In the genomic region with DNA sequence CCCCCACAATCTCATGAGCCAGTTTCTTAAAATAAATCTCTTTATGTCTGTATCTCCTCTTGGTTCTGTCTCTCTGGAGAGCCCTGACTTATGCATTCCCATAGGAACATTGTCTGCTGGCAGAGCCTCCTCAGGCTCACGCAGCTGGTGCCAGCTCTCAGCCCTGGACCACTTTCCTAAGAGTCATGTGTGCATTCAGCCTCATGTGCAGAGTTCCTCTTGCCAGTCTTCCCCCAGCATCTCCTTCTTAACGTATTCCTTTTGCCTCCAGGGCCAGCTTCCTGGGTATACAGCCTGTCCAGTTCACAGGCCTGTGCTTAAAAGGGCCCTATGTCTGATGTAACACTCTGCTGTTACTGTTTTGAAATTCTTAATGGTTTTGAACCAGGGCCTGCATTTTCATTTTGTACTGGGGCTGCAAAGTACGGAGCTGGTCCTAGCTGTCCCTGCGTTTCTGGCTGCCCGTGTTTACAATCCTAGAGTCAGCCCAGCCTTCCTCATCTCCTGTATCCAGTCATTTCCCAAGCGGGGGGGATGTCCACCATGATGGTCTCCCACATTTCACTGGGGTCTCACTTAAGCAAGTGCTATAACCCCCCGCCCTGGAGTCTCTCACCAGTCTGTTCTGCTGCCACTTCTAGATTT, we compare ENCODE assay signal across 12 cellular contexts. TPM values are rescaled to one million over a fixed set of nuclear protein-coding genes. Genes with fewer than 3 reads are reported as not detected.
DNase-seq lines count a peak whose midpoint lies in the region; ATAC-seq and TF ChIP-seq lines count a peak whose summit lies in the region.
"Had no signal": no experiment of that assay in that cellular context is flagged by ENCODE, and none has a peak within 500 bp of the region (broad histone marks: within the 10 kb centered on the region; RNA-seq: fewer than 3 reads in every experiment).

No MANE protein-coding gene starts in this region.

- H3K27me3 ChIP-seq in adipocyte (replicated peaks; ENCODE audit: control insufficient read depth, insufficient read depth, low read length) = no peaks in the 10 kb centered on the region
- no peaks in the 10 kb centered on the region for H3K27me3 ChIP-seq in tibial artery
- H3K27me3 ChIP-seq in prostate gland (replicated peaks; ENCODE audit: insufficient read depth) = no peaks in the 10 kb centered on the region

- no peak for DNase-seq in activated CD4-positive, alpha-beta T cell treated with anti-CD3 and anti-CD28 coated beads, Interleukin-2, amount 10 ng/mL, durations not matched to agents 24 days and 14 days
- no peak for DNase-seq in activated CD4-positive, alpha-beta T cell treated with anti-CD3 and anti-CD28 coated beads for 1 hour
- DNase-seq in adipocyte (ENCODE audit: low read depth) = no peak
- peak; percentile 36 for DNase-seq in middle frontal gyrus (ENCODE audit: extremely low spot score, low spot score)
- no peak for DNase-seq in tibial artery
- no peak for DNase-seq in prostate gland (ENCODE audit: low spot score)
- no peak for DNase-seq in NCI-H2081 (lab: John Stamatoyannopoulos, UW)
- DNase-seq in left colon = no peak
- DNase-seq: activated CD4-positive, alpha-beta T cell treated with anti-CD3 and anti-CD28 coated beads for 4 hours; activated T-cell treated with anti-CD3 and anti-CD28 coated beads, Interleukin-2, amount 50 U/mL, for 72 hours; effector memory CD8-positive, alpha-beta T cell; HCEC 1CT had no signal

- no peak overlapping the region for H3K4me3 Mint-ChIP-seq in activated CD4-positive, alpha-beta T cell treated with anti-CD3 and anti-CD28 coated beads, Interleukin-2, amount 10 ng/mL, durations not matched to agents 24 days and 14 days
- H3K4me3 Mint-ChIP-seq: activated T-cell treated with anti-CD3 and anti-CD28 coated beads, Interleukin-2, amount 50 U/mL, for 72 hours; effector memory CD8-positive, alpha-beta T cell had no signal

- H3K36me3 Mint-ChIP-seq in activated CD4-positive, alpha-beta T cell treated with anti-CD3 and anti-CD28 coated beads, Interleukin-2, amount 10 ng/mL, durations not matched to agents 24 days and 14 days (ENCODE audit: low read depth) = peaks cover 11% of the 10 kb centered on the region

- H3K27ac Mint-ChIP-seq in activated CD4-positive, alpha-beta T cell treated with anti-CD3 and anti-CD28 coated beads, Interleukin-2, amount 10 ng/mL, durations not matched to agents 24 days and 14 days = peak overlapping the region; percentile 49
- H3K27ac Mint-ChIP-seq: activated T-cell treated with anti-CD3 and anti-CD28 coated beads, Interleukin-2, amount 50 U/mL, for 72 hours had no signal

- no peak for TF ChIP-seq CTCF in tibial artery (IDR thresholded peaks at IDR 0.05)
- no peak for TF ChIP-seq CTCF in prostate gland (IDR thresholded peaks at IDR 0.05)

- peak overlapping the region; percentile 60 for H3K9ac ChIP-seq in adipocyte (ENCODE audit: low read length)

- H3K9me3 Mint-ChIP-seq in activated CD4-positive, alpha-beta T cell treated with anti-CD3 and anti-CD28 coated beads, Interleukin-2, amount 10 ng/mL, durations not matched to agents 24 days and 14 days = no peaks in the 10 kb centered on the region
- H3K9me3 Mint-ChIP-seq: activated T-cell treated with anti-CD3 and anti-CD28 coated beads, Interleukin-2, amount 50 U/mL, for 72 hours; effector memory CD8-positive, alpha-beta T cell had no signal

- H3K27ac ChIP-seq in tibial artery (peak overlapping the region; percentile 24 to 33), prostate gland (peak overlapping the region in 1 of 2 donors; percentile 1)

- whole genome bisulfite sequencing in prostate gland = 58% methylated on average over 7 of the region's 7 CpGs

- H3K27me3 Mint-ChIP-seq in activated CD4-positive, alpha-beta T cell treated with anti-CD3 and anti-CD28 coated beads, Interleukin-2, amount 10 ng/mL, durations not matched to agents 24 days and 14 days = peaks cover 2% of the 10 kb centered on the region

- peaks cover 64% of the 10 kb centered on the region for H3K4me1 Mint-ChIP-seq in activated CD4-positive, alpha-beta T cell treated with anti-CD3 and anti-CD28 coated beads, Interleukin-2, amount 10 ng/mL, durations not matched to agents 24 days and 14 days

- H3K4me1 ChIP-seq in adipocyte (ENCODE audit: control insufficient read depth, insufficient read depth, low read length) (peaks cover 31% of the 10 kb centered on the region), tibial artery (peaks cover 0 to 27% (median 5%) of the 10 kb centered on the region in 4 donors), prostate gland (replicated peaks) (no peaks in the 10 kb centered on the region)

- H3K36me3 ChIP-seq in adipocyte (ENCODE audit: control insufficient read depth, insufficient read depth, low read length, severe bottlenecking) (no peaks in the 10 kb centered on the region), tibial artery (no peaks in the 10 kb centered on the region), prostate gland (no peaks in the 10 kb centered on the region)

- H3K9me3 ChIP-seq in adipocyte (ENCODE audit: control insufficient read depth, low read length) (no peaks in the 10 kb centered on the region), tibial artery (no peaks in the 10 kb centered on the region), prostate gland (no peaks in the 10 kb centered on the region)

- intact Hi-C loops in activated CD4-positive, alpha-beta T cell treated with anti-CD3 and anti-CD28 coated beads, Interleukin-2, amount 10 ng/mL, durations not matched to agents 24 days and 14 days (cut with micrococcal nuclease) = no loop called here
- intact Hi-C loops in tibial artery (cut with DNase I; ENCODE audit: low total_unique reads) = no loop called here
- intact Hi-C loops in prostate gland (cut with DNase I) = loop anchor here (2.0 kb wide), 1 partner anchor 13 kb away; no protein-coding TSS in a partner anchor
- intact Hi-C loops in left colon (cut with DNase I, micrococcal nuclease) = no loop called here

- no peak for TF ChIP-seq POLR2A in prostate gland (IDR thresholded peaks at IDR 0.05)

- H3K4me3 ChIP-seq in adipocyte (ENCODE audit: low read length) (peak overlapping the region; percentile 21), tibial artery (no peak overlapping the region), prostate gland (no peak overlapping the region)

- ATAC-seq in left colon = no peak
- ATAC-seq: effector memory CD8-positive, alpha-beta T cell had no signal

RNA-seq across cellular contexts. Expression of a gene that starts 18.1 kb away (rescaled TPM):
- total RNA-seq in activated CD4-positive, alpha-beta T cell treated with anti-CD3 and anti-CD28 coated beads, Interleukin-2, amount 10 ng/mL, durations not matched to agents 24 days and 14 days = 21.0 and 21.7 TPM in 2 replicates
- 1 to 10 TPM; 4.1 to 7.4 TPM for total RNA-seq in prostate gland
- total RNA-seq in left colon = 1 to 10 TPM in 1 of 2 donors, under 1 TPM in 1; 0.61 to 1.8 TPM
